In genomic region chr7:113154128-113154527, GRCh38 we compare ENCODE assay signal across 28 cellular contexts.
"Had no signal": no experiment of that assay in that cellular context is flagged by ENCODE, and none has a peak within 500 bp of the region (broad histone marks: within the 10 kb centered on the region; RNA-seq: fewer than 3 reads in every experiment).

No MANE protein-coding gene starts in this region.

- H3K4me3 ChIP-seq: stomach, suprapubic skin, testis, thoracic aorta, thyroid gland, tibial artery, tibial nerve, transverse colon, upper lobe of left lung, upper lobe of right lung, uterus, vagina had no signal

- H3K4me1 ChIP-seq: stomach, suprapubic skin, testis, thyroid gland, tibial artery, tibial nerve, transverse colon, upper lobe of left lung, upper lobe of right lung, uterus, vagina had no signal

- H3K36me3 Mint-ChIP-seq: stimulated activated effector memory CD8-positive, alpha-beta T cell treated with anti-CD3 and anti-CD28 coated beads, Interleukin-12 subunit alpha, Interleukin-12 subunit beta, amount 100 ng/mL, for 72 hours; stimulated activated memory B cell treated with anti-CD40 and anti-IgM and Interleukin-4, amounts not matched to agents 10 μg/mL and 1 μg/mL and 100 μg/mL, for 72 hours; stimulated activated naive B cell treated with anti-CD40 and anti-IgM and Interleukin-4, amounts not matched to agents 10 μg/mL and 1 μg/mL and 100 μg/mL, for 72 hours; type B pancreatic cell had no signal

- H3K4me3 Mint-ChIP-seq: stimulated activated effector memory CD8-positive, alpha-beta T cell treated with anti-CD3 and anti-CD28 coated beads, Interleukin-12 subunit alpha, Interleukin-12 subunit beta, amount 100 ng/mL, for 72 hours; stimulated activated memory B cell treated with anti-CD40 and anti-IgM and Interleukin-4, amounts not matched to agents 10 μg/mL and 1 μg/mL and 100 μg/mL, for 72 hours; stimulated activated naive B cell treated with anti-CD40 and anti-IgM and Interleukin-4, amounts not matched to agents 10 μg/mL and 1 μg/mL and 100 μg/mL, for 72 hours; stimulated activated naive CD8-positive, alpha-beta T cell treated with anti-CD3 and anti-CD28 coated beads, Interleukin-15, amount 100 ng/mL, for 72 hours; stimulated activated naive CD8-positive, alpha-beta T cell treated with anti-CD3 and anti-CD28 coated beads, Interleukin-15, Interleukin-2, amounts not matched to agents 100 ng/mL and 50 ng/mL, for 24 hours; type B pancreatic cell had no signal

- H3K36me3 ChIP-seq: stomach, suprapubic skin, thoracic aorta, thyroid gland, tibial artery, tibial nerve, transverse colon, upper lobe of left lung, upper lobe of right lung, uterus, vagina had no signal

- H3K9me3 Mint-ChIP-seq: stimulated activated effector memory CD8-positive, alpha-beta T cell treated with anti-CD3 and anti-CD28 coated beads, Interleukin-12 subunit alpha, Interleukin-12 subunit beta, amount 100 ng/mL, for 72 hours; stimulated activated memory B cell treated with anti-CD40 and anti-IgM and Interleukin-4, amounts not matched to agents 10 μg/mL and 1 μg/mL and 100 μg/mL, for 72 hours; stimulated activated naive B cell treated with anti-CD40 and anti-IgM and Interleukin-4, amounts not matched to agents 10 μg/mL and 1 μg/mL and 100 μg/mL, for 72 hours; stimulated activated naive CD8-positive, alpha-beta T cell treated with anti-CD3 and anti-CD28 coated beads, Interleukin-15, amount 100 ng/mL, for 72 hours; stimulated activated naive CD8-positive, alpha-beta T cell treated with anti-CD3 and anti-CD28 coated beads, Interleukin-15, Interleukin-2, amounts not matched to agents 100 ng/mL and 50 ng/mL, for 24 hours; type B pancreatic cell had no signal

- H3K4me1 Mint-ChIP-seq: stimulated activated effector memory CD8-positive, alpha-beta T cell treated with anti-CD3 and anti-CD28 coated beads, Interleukin-12 subunit alpha, Interleukin-12 subunit beta, amount 100 ng/mL, for 72 hours; stimulated activated memory B cell treated with anti-CD40 and anti-IgM and Interleukin-4, amounts not matched to agents 10 μg/mL and 1 μg/mL and 100 μg/mL, for 72 hours; stimulated activated naive B cell treated with anti-CD40 and anti-IgM and Interleukin-4, amounts not matched to agents 10 μg/mL and 1 μg/mL and 100 μg/mL, for 72 hours; stimulated activated naive CD8-positive, alpha-beta T cell treated with anti-CD3 and anti-CD28 coated beads, Interleukin-15, amount 100 ng/mL, for 72 hours had no signal

- DNase-seq: stimulated activated CD4-positive, alpha-beta T cell treated with anti-CD3 and anti-CD28 coated beads, Interleukin-2, amount 100 ng/mL, for 48 hours; stimulated activated CD4-positive, alpha-beta T cell treated with anti-CD3 and anti-CD28 coated beads, Interleukin-4, amount 100 ng/mL, for 1 hour; stimulated activated CD4-positive, alpha-beta T cell treated with anti-CD3 and anti-CD28 coated beads, Interleukin-4, amount 100 ng/mL, for 24 hours; stimulated activated CD4-positive, alpha-beta T cell treated with anti-CD3 and anti-CD28 coated beads, Interleukin-4, amount 100 ng/mL, for 4 hours; stimulated activated CD8-positive, alpha-beta memory T cell treated with anti-CD3 and anti-CD28 coated beads, Interleukin-4, amount 100 ng/mL, for 48 hours; stimulated activated naive B cell treated with anti-CD40 and anti-IgM and Interleukin-4, amounts not matched to agents 10 μg/mL and 1 μg/mL and 100 μg/mL, for 72 hours; stimulated activated naive CD4-positive, alpha-beta T cell; stimulated activated naive CD4-positive, alpha-beta T cell treated with Interleukin-2 at 50 U/mL for 16 hours; stimulated activated naive CD8-positive, alpha-beta T cell treated with anti-CD3 and anti-CD28 coated beads, Interleukin-15, amount 100 ng/mL, for 72 hours; stimulated activated naive CD8-positive, alpha-beta T cell treated with anti-CD3 and anti-CD28 coated beads, Interleukin-15, Interleukin-2, amounts not matched to agents 100 U/mL and 50 U/mL, for 24 hours; stomach; substantia nigra; testis; thyroid gland; tibial artery; transverse colon; trophoblast cell; upper lobe of left lung; upper lobe of right lung; uterus had no signal

- H3K27me3 Mint-ChIP-seq: stimulated activated memory B cell treated with anti-CD40 and anti-IgM and Interleukin-4, amounts not matched to agents 10 μg/mL and 1 μg/mL and 100 μg/mL, for 72 hours; type B pancreatic cell had no signal

- H3K9me3 ChIP-seq: stomach, suprapubic skin, testis, thoracic aorta, thyroid gland, tibial artery, tibial nerve, transverse colon, upper lobe of left lung, upper lobe of right lung, uterus, vagina had no signal

- H3K27ac Mint-ChIP-seq: stimulated activated effector memory CD8-positive, alpha-beta T cell treated with anti-CD3 and anti-CD28 coated beads, Interleukin-12 subunit alpha, Interleukin-12 subunit beta, amount 100 ng/mL, for 72 hours; stimulated activated memory B cell treated with anti-CD40 and anti-IgM and Interleukin-4, amounts not matched to agents 10 μg/mL and 1 μg/mL and 100 μg/mL, for 72 hours; stimulated activated naive B cell treated with anti-CD40 and anti-IgM and Interleukin-4, amounts not matched to agents 10 μg/mL and 1 μg/mL and 100 μg/mL, for 72 hours; stimulated activated naive CD8-positive, alpha-beta T cell treated with anti-CD3 and anti-CD28 coated beads, Interleukin-15, amount 100 ng/mL, for 72 hours; stimulated activated naive CD8-positive, alpha-beta T cell treated with anti-CD3 and anti-CD28 coated beads, Interleukin-15, Interleukin-2, amounts not matched to agents 100 ng/mL and 50 ng/mL, for 24 hours; type B pancreatic cell had no signal

- H3K27me3 ChIP-seq: suprapubic skin, testis, thyroid gland, tibial artery, tibial nerve, upper lobe of left lung, upper lobe of right lung, uterus, vagina had no signal

- H3K27ac ChIP-seq: stomach, suprapubic skin, testis, thoracic aorta, thyroid gland, tibial artery, tibial nerve, transverse colon, upper lobe of left lung, upper lobe of right lung, uterus, vagina had no signal
